Comparison of ENCODE assay signal across 15 cellular contexts in genomic region chr6:43572015-43572414, GRCh38. TPM values are rescaled to one million over a fixed set of nuclear protein-coding genes. Genes with fewer than 3 reads are reported as not detected.
DNase-seq lines count a peak whose midpoint lies in the region; ATAC-seq and TF ChIP-seq lines count a peak whose summit lies in the region.
"Had no signal": no experiment of that assay in that cellular context is flagged by ENCODE, and none has a peak within 500 bp of the region (broad histone marks: within the 10 kb centered on the region; RNA-seq: fewer than 3 reads in every experiment).

No MANE protein-coding gene starts in this region.

- peak overlapping the region; percentile 89 for H3K27ac Mint-ChIP-seq in activated naive CD4-positive, alpha-beta T cell treated with anti-CD3 and anti-CD28 coated beads for 36 hours
- peak overlapping the region; percentile 90 for H3K27ac Mint-ChIP-seq in activated CD4-positive, alpha-beta memory T cell treated with anti-CD3 and anti-CD28 coated beads for 36 hours
- no peak overlapping the region for H3K27ac Mint-ChIP-seq in neural crest cell (ENCODE audit: unreplicated experiment)
- H3K27ac Mint-ChIP-seq: HFFc6 had no signal

- DNase-seq in activated naive CD4-positive, alpha-beta T cell treated with anti-CD3 and anti-CD28 coated beads for 36 hours = no peak
- no peak for DNase-seq in activated naive CD4-positive, alpha-beta T cell (lab: John Stamatoyannopoulos, UW)
- DNase-seq in HCT116 (ENCODE audit: low read depth, low spot score) (no peak), neural crest cell (ENCODE audit: low read depth, low spot score) (no peak), hepatocyte (ENCODE audit: low spot score) (no peak), retina (no peak)
- DNase-seq in activated CD4-positive, alpha-beta memory T cell treated with anti-CD3 and anti-CD28 coated beads for 36 hours = no peak
- DNase-seq: DMS53, HFFc6, MG63, NCI-H1105, NCI-H1694, NCI-H510A treated with DMSO at 0.1 percent for 48 hours, NCI-H82 had no signal

- no peaks in the 10 kb centered on the region for H3K27me3 Mint-ChIP-seq in activated naive CD4-positive, alpha-beta T cell treated with anti-CD3 and anti-CD28 coated beads for 36 hours (ENCODE audit: low read depth)
- H3K27me3 Mint-ChIP-seq in activated CD4-positive, alpha-beta memory T cell treated with anti-CD3 and anti-CD28 coated beads for 36 hours = no peaks in the 10 kb centered on the region
- no peaks in the 10 kb centered on the region for H3K27me3 Mint-ChIP-seq in neural crest cell (ENCODE audit: low read depth)

- no peak for TF ChIP-seq CTCF in HCT116 (IDR thresholded peaks at IDR 0.05 in 2 of 3, conservative IDR thresholded peaks at IDR 0.05 in 1 of 3; ENCODE audit: borderline replicate concordance in 1 of 3, insufficient read depth in 1 of 3, low read depth in 2 of 3, low read length in 2 of 3)
- no peak for TF ChIP-seq CTCF in neural crest cell (conservative IDR thresholded peaks at IDR 0.05)
- TF ChIP-seq CTCF in hepatocyte (IDR thresholded peaks at IDR 0.05; ENCODE audit: poor library complexity) = no peak

- RAD21 ChIA-PET in HCT116 (lab: Charles Lee; ENCODE audit: low non-redundant PET in 1 of 2, low total read pairs in 2 of 2, uncharacterized antibody in 2 of 2, unreplicated experiment in 2 of 2) = no interaction called here

- H3K9me2 ChIP-seq in HCT116 (ENCODE audit: insufficient read depth) (no peaks in the 10 kb centered on the region), hepatocyte (replicated peaks; ENCODE audit: insufficient read depth) (no peaks in the 10 kb centered on the region)

- WGBS in hepatocyte (ENCODE audit: low lambda C conversion rate, missing lambda C conversion rate) = 95% methylated on average over 4 of the region's 4 CpGs

- H4K20me1 ChIP-seq in HCT116 (ENCODE audit: insufficient read depth) = no peaks in the 10 kb centered on the region
- no peaks in the 10 kb centered on the region for H4K20me1 ChIP-seq in hepatocyte (ENCODE audit: insufficient read depth, poor library complexity, severe bottlenecking)

- H3K79me2 ChIP-seq in HCT116 (ENCODE audit: insufficient read depth, low read length) (peaks cover 60% of the 10 kb centered on the region), hepatocyte (peaks cover 39% of the 10 kb centered on the region)

- TSS peak; percentile 14 for BruUV-seq in HCT116 (replicated peaks; lab: Mats Ljungman, UMichigan)

- CTCF ChIA-PET in activated naive CD4-positive, alpha-beta T cell treated with anti-CD3 and anti-CD28 coated beads for 36 hours (lab: Charles Lee) = interaction anchor here (0.6 to 1.1 kb wide), 2 partner anchors 36 to 92 kb away, joined by 3 read pairs; no protein-coding TSS in a partner anchor
- CTCF ChIA-PET in HCT116 (lab: Charles Lee) = no interaction called here
- CTCF ChIA-PET in activated CD4-positive, alpha-beta memory T cell treated with anti-CD3 and anti-CD28 coated beads for 36 hours (lab: Charles Lee) = no interaction called here

- H3K27me3 ChIP-seq in HCT116 (ENCODE audit: insufficient read depth, low read length) = no peaks in the 10 kb centered on the region
- H3K27me3 ChIP-seq in hepatocyte = no peaks in the 10 kb centered on the region
- H3K27me3 ChIP-seq: MG63 had no signal

- ATAC-seq in HCT116 = no peak
- ATAC-seq: Panc1 had no signal

- intact Hi-C loops in activated naive CD4-positive, alpha-beta T cell treated with anti-CD3 and anti-CD28 coated beads for 36 hours (cut with micrococcal nuclease) = loop anchor here (10.0 kb wide), 1 partner anchor 797 kb away; no protein-coding TSS in a partner anchor
- intact Hi-C loops in HCT116 (cut with micrococcal nuclease) = loop anchor here (5.0 kb wide), 1 partner anchor 45 kb away; no protein-coding TSS in a partner anchor
- intact Hi-C loops in activated CD4-positive, alpha-beta memory T cell treated with anti-CD3 and anti-CD28 coated beads for 36 hours (cut with micrococcal nuclease) = loop anchor here (5.0 to 10.0 kb wide), 2 partner anchors 203 to 400 kb away; partner anchors contain the start of genes SRF and VEGFA

- no peak for TF ChIP-seq POLR2A in HCT116 (IDR thresholded peaks at IDR 0.05; ENCODE audit: borderline replicate concordance, extremely low read depth, insufficient read depth, insufficient read length)

- no peak overlapping the region for H3K4me3 Mint-ChIP-seq in activated naive CD4-positive, alpha-beta T cell treated with anti-CD3 and anti-CD28 coated beads for 36 hours
- H3K4me3 Mint-ChIP-seq in activated CD4-positive, alpha-beta memory T cell treated with anti-CD3 and anti-CD28 coated beads for 36 hours = no peak overlapping the region
- H3K4me3 Mint-ChIP-seq in neural crest cell = peak overlapping the region; percentile 9
- H3K4me3 Mint-ChIP-seq: HFFc6 had no signal

- H3K9me3 ChIP-seq in HCT116 (ENCODE audit: control insufficient read depth in 1 of 2, insufficient read depth in 1 of 2, low read depth in 1 of 2, low read length in 2 of 2) (no peaks in the 10 kb centered on the region), hepatocyte (ENCODE audit: low read depth) (no peaks in the 10 kb centered on the region)
- H3K9me3 ChIP-seq: MG63 had no signal

- no peak overlapping the region for H3K27ac ChIP-seq in HCT116 (ENCODE audit: low read depth, low read length)
- H3K27ac ChIP-seq in hepatocyte = no peak overlapping the region

- no peak overlapping the region for H3K4me2 ChIP-seq in HCT116 (ENCODE audit: low read length)
- H3K4me2 ChIP-seq in hepatocyte = no peak overlapping the region

- POLR2A ChIA-PET in HCT116 (lab: Charles Lee) = no interaction called here
- POLR2A ChIA-PET in activated CD4-positive, alpha-beta memory T cell treated with anti-CD3 and anti-CD28 coated beads for 36 hours (lab: Charles Lee) = interaction anchor here (1.2 kb wide), 1 partner anchor 53 kb away, joined by 3 read pairs; no protein-coding TSS in a partner anchor

- no peak overlapping the region for H3K9ac ChIP-seq in HCT116 (ENCODE audit: low read length)

- H3K36me3 Mint-ChIP-seq in activated naive CD4-positive, alpha-beta T cell treated with anti-CD3 and anti-CD28 coated beads for 36 hours (ENCODE audit: low read depth) = peaks cover 46% of the 10 kb centered on the region
- peaks cover 49% of the 10 kb centered on the region for H3K36me3 Mint-ChIP-seq in activated CD4-positive, alpha-beta memory T cell treated with anti-CD3 and anti-CD28 coated beads for 36 hours
- H3K36me3 Mint-ChIP-seq in neural crest cell (ENCODE audit: low read depth) = peaks cover 6% of the 10 kb centered on the region

- peaks cover 36% of the 10 kb centered on the region for H3K4me1 Mint-ChIP-seq in activated naive CD4-positive, alpha-beta T cell treated with anti-CD3 and anti-CD28 coated beads for 36 hours (ENCODE audit: low read depth)
- peaks cover 35% of the 10 kb centered on the region for H3K4me1 Mint-ChIP-seq in activated CD4-positive, alpha-beta memory T cell treated with anti-CD3 and anti-CD28 coated beads for 36 hours (ENCODE audit: low read depth)
- H3K4me1 Mint-ChIP-seq in neural crest cell = peaks cover 20% of the 10 kb centered on the region

- TF ChIP-seq RAD21 in HCT116 (IDR thresholded peaks at IDR 0.05; ENCODE audit: low read depth) = no peak

- H3K4me1 ChIP-seq in HCT116 (ENCODE audit: control insufficient read depth in 1 of 2, insufficient read depth in 2 of 2, low read length in 2 of 2) (peaks cover 3 to 9% of the 10 kb centered on the region in 2 experiments; a peak in 3 of 4 replicates), hepatocyte (ENCODE audit: insufficient read depth) (peaks cover 3% of the 10 kb centered on the region)

- H3K36me3 ChIP-seq in HCT116 (ENCODE audit: control insufficient read depth in 1 of 2, insufficient read depth in 2 of 2, low read length in 2 of 2) (peaks cover 42 to 44% of the 10 kb centered on the region in 2 experiments), hepatocyte (replicated peaks; ENCODE audit: insufficient read depth, low read depth) (no peaks in the 10 kb centered on the region)

- no peak overlapping the region for H3K4me3 ChIP-seq in HCT116 (replicated peaks in 1 of 2; ENCODE audit: low read depth in 1 of 2, low read length in 2 of 2)
- H3K4me3 ChIP-seq in hepatocyte = no peak overlapping the region
- H3K4me3 ChIP-seq: MG63 had no signal

- H2AFZ ChIP-seq in HCT116 (ENCODE audit: low read depth, low read length, poor library complexity, severe bottlenecking) = no peak overlapping the region
- H2AFZ ChIP-seq in hepatocyte = no peak overlapping the region

- H3K9me3 Mint-ChIP-seq in activated naive CD4-positive, alpha-beta T cell treated with anti-CD3 and anti-CD28 coated beads for 36 hours = no peaks in the 10 kb centered on the region
- no peaks in the 10 kb centered on the region for H3K9me3 Mint-ChIP-seq in activated CD4-positive, alpha-beta memory T cell treated with anti-CD3 and anti-CD28 coated beads for 36 hours
- H3K9me3 Mint-ChIP-seq in neural crest cell = no peaks in the 10 kb centered on the region

RNA-seq across cellular contexts. Expression of gene XPO5, which starts 3.8 kb away (rescaled TPM):
- 10 to 100 TPM; 74.9 to 93.2 TPM for total RNA-seq in activated naive CD4-positive, alpha-beta T cell treated with anti-CD3 and anti-CD28 coated beads for 36 hours
- total RNA-seq in HCT116 (2021; ENCODE audit: unreplicated experiment) = 77.4 TPM
- polyA plus RNA-seq in HCT116 (2012) = 34.6 and 36.6 TPM in 2 replicates
- 10 to 100 TPM; 83.7 to 97.9 TPM for total RNA-seq in activated CD4-positive, alpha-beta memory T cell treated with anti-CD3 and anti-CD28 coated beads for 36 hours
- total RNA-seq in neural crest cell = 99.6 and 105 TPM in 2 replicates
- total RNA-seq in hepatocyte = 21.4 and 23.4 TPM in 2 replicates
- 12.0 and 16.2 TPM in 2 replicates for polyA plus RNA-seq in hepatocyte

RNA-seq across cellular contexts. Expression of gene POLH, which starts 4.0 kb away (rescaled TPM):
- total RNA-seq in activated naive CD4-positive, alpha-beta T cell treated with anti-CD3 and anti-CD28 coated beads for 36 hours = 10 to 100 TPM; 63.3 to 68.6 TPM
- 20.6 TPM for total RNA-seq in HCT116 (2021; ENCODE audit: unreplicated experiment)
- polyA plus RNA-seq in HCT116 (2012) = 17.3 and 26.2 TPM in 2 replicates
- 10 to 100 TPM; 52.1 to 52.5 TPM for total RNA-seq in activated CD4-positive, alpha-beta memory T cell treated with anti-CD3 and anti-CD28 coated beads for 36 hours
- 19.1 and 22.2 TPM in 2 replicates for total RNA-seq in neural crest cell
- total RNA-seq in hepatocyte = 7.4 and 8.9 TPM in 2 replicates
- 5.0 and 5.1 TPM in 2 replicates for polyA plus RNA-seq in hepatocyte

RNA-seq across cellular contexts. Expression of gene POLR1C, which starts 55.1 kb away (rescaled TPM):
- total RNA-seq in activated naive CD4-positive, alpha-beta T cell treated with anti-CD3 and anti-CD28 coated beads for 36 hours = 10 to 100 TPM; 47.5 to 50.1 TPM
- total RNA-seq in HCT116 (2021; ENCODE audit: unreplicated experiment) (84.6 TPM), neural crest cell (45.8 and 60.8 TPM in 2 replicates), hepatocyte (26.1 and 37.7 TPM in 2 replicates)
- polyA plus RNA-seq in HCT116 (2012) = 66.5 and 85.7 TPM in 2 replicates
- 10 to 100 TPM; 46.8 to 49.5 TPM for total RNA-seq in activated CD4-positive, alpha-beta memory T cell treated with anti-CD3 and anti-CD28 coated beads for 36 hours
- polyA plus RNA-seq in hepatocyte = 33.7 and 36.2 TPM in 2 replicates

RNA-seq across cellular contexts. Expression of gene YIPF3, which starts 55.3 kb away (rescaled TPM):
- total RNA-seq in activated naive CD4-positive, alpha-beta T cell treated with anti-CD3 and anti-CD28 coated beads for 36 hours = 10 to 100 TPM; 26.2 to 26.5 TPM
- 84.5 TPM for total RNA-seq in HCT116 (2021; ENCODE audit: unreplicated experiment)
- 112 and 118 TPM in 2 replicates for polyA plus RNA-seq in HCT116 (2012)
- total RNA-seq in activated CD4-positive, alpha-beta memory T cell treated with anti-CD3 and anti-CD28 coated beads for 36 hours = 10 to 100 TPM; 38.3 to 39.3 TPM
- 85.7 and 93.0 TPM in 2 replicates for total RNA-seq in neural crest cell
- total RNA-seq in hepatocyte = 179 and 198 TPM in 2 replicates
- polyA plus RNA-seq in hepatocyte = 163 and 166 TPM in 2 replicates

RNA-seq across cellular contexts. Expression of gene GTPBP2, which starts 57.0 kb away (rescaled TPM):
- total RNA-seq in activated naive CD4-positive, alpha-beta T cell treated with anti-CD3 and anti-CD28 coated beads for 36 hours = 10 to 100 TPM; 54.5 to 57.5 TPM
- total RNA-seq in HCT116 (2021; ENCODE audit: unreplicated experiment) (98.0 TPM), neural crest cell (70.0 and 70.6 TPM in 2 replicates), hepatocyte (42.9 and 59.5 TPM in 2 replicates)
- 154 and 183 TPM in 2 replicates for polyA plus RNA-seq in HCT116 (2012)
- 10 to 100 TPM; 72.6 to 72.8 TPM for total RNA-seq in activated CD4-positive, alpha-beta memory T cell treated with anti-CD3 and anti-CD28 coated beads for 36 hours
- polyA plus RNA-seq in hepatocyte = 21.9 and 28.7 TPM in 2 replicates
